Comparison of ENCODE assay signal across 8 cellular contexts in genomic region chr12:69469854-69470188, GRCh38. TPM values are rescaled to one million over a fixed set of nuclear protein-coding genes. Genes with fewer than 3 reads are reported as not detected.
DNase-seq lines count a peak whose midpoint lies in the region; ATAC-seq, FAIRE-seq and TF ChIP-seq lines count a peak whose summit lies in the region.

No MANE protein-coding gene starts in this region.

- peaks cover 57% of the 10 kb centered on the region for H3K4me1 ChIP-seq in HepG2 (ENCODE audit: insufficient read depth, low read length)
- peaks cover 13 to 42% (median 23%) of the 10 kb centered on the region in 4 donors for H3K4me1 ChIP-seq in transverse colon

- no peak for TF ChIP-seq POLR2A in HepG2 (IDR thresholded peaks at IDR 0.05; ENCODE audit: insufficient read depth in 1 of 2, low read depth in 2 of 2, low read length in 2 of 2)
- TF ChIP-seq POLR2A in transverse colon (IDR thresholded peaks at IDR 0.05): no peak

- peak overlapping the region; percentile 93 for H3K9ac ChIP-seq in HepG2 (ENCODE audit: insufficient read depth, low read depth, low read length)

- FAIRE-seq in HepG2 (lab: Jason Lieb, UNC): no peak

- H3K27ac ChIP-seq in angular gyrus (ENCODE audit: low read depth, low read length) (peak overlapping the region; percentile 63), HepG2 (ENCODE audit: extremely low read length, insufficient read depth, low read length) (peak overlapping the region; percentile 95), transverse colon (peak overlapping the region; percentile 92 to 96 (median 93))

- H3K4me2 ChIP-seq in HepG2 (ENCODE audit: low read depth, low read length): peak overlapping the region; percentile 88

- peak overlapping the region; percentile 98 for H3K4me3 Mint-ChIP-seq in activated T-cell treated with anti-CD3 and anti-CD28 coated beads, Interleukin-2, amount 50 U/mL, for 24 hours

- no peak for TF ChIP-seq CTCF in HepG2 (CRISPR knock-in tag; IDR thresholded peaks at IDR 0.05)
- TF ChIP-seq CTCF in transverse colon (IDR thresholded peaks at IDR 0.05): no peak

- TF ChIP-seq EP300 in HepG2 (IDR thresholded peaks at IDR 0.05; ENCODE audit: low read depth in 2 of 2, low read length in 2 of 2): no peak
- no peak for TF ChIP-seq EP300 in HepG2 (CRISPR knock-in tag; IDR thresholded peaks at IDR 0.05; ENCODE audit: borderline replicate concordance)
- no peak for TF ChIP-seq EP300 in transverse colon (IDR thresholded peaks at IDR 0.05; ENCODE audit: low read depth)

- peak; percentile 17 for ATAC-seq in HepG2

- peak overlapping the region; percentile 98 for H3K27ac Mint-ChIP-seq in activated T-cell treated with anti-CD3 and anti-CD28 coated beads, Interleukin-2, amount 50 U/mL, for 24 hours

- peaks cover 14% of the 10 kb centered on the region for H4K20me1 ChIP-seq in HepG2 (ENCODE audit: insufficient read depth, low read length)

- CTCF ChIA-PET in HepG2 (lab: Yijun Ruan, JAX; ENCODE audit: low intra/inter-chr PET ratio, low total read pairs): no interaction called here

- peaks cover 37% of the 10 kb centered on the region for H3K4me1 Mint-ChIP-seq in activated T-cell treated with anti-CD3 and anti-CD28 coated beads, Interleukin-2, amount 50 U/mL, for 24 hours (ENCODE audit: low read depth)

- POLR2A ChIA-PET in HepG2 (lab: Yijun Ruan, JAX): interaction anchor here (1.1 to 3.3 kb wide), 4 partner anchors 11 to 52 kb away, joined by 3 to 10 read pairs (median 6); no protein-coding TSS in a partner anchor

- peaks cover 43% of the 10 kb centered on the region for H3K79me2 ChIP-seq in HepG2 (ENCODE audit: insufficient read depth, low read length)

- H3K27me3 Mint-ChIP-seq in activated T-cell treated with anti-CD3 and anti-CD28 coated beads, Interleukin-2, amount 50 U/mL, for 24 hours: no peaks in the 10 kb centered on the region

- H3K9me3 Mint-ChIP-seq in activated T-cell treated with anti-CD3 and anti-CD28 coated beads, Interleukin-2, amount 50 U/mL, for 24 hours: no peaks in the 10 kb centered on the region

- peaks cover 17% of the 10 kb centered on the region for H3K36me3 Mint-ChIP-seq in activated T-cell treated with anti-CD3 and anti-CD28 coated beads, Interleukin-2, amount 50 U/mL, for 24 hours (ENCODE audit: low read depth)

- intact Hi-C loops in HepG2 (cut with micrococcal nuclease; ENCODE audit: unreplicated experiment): loop anchor here (1.0 to 2.0 kb wide), 3 partner anchors 54 to 101 kb away; no protein-coding TSS in a partner anchor
- intact Hi-C loops in transverse colon (cut with DNase I; ENCODE audit: low total_unique reads): no loop called here

- no TSS peak for BruUV-seq in HepG2 (replicated peaks; lab: Mats Ljungman, UMichigan)

- DNase-seq in activated T-cell treated with anti-CD3 and anti-CD28 coated beads, Interleukin-2, amount 50 U/mL, for 24 hours: no peak
- DNase-seq in activated T-cell treated with anti-CD3 and anti-CD28 coated beads, Interleukin-2, amount 50 U/mL, for 48 hours: no peak
- DNase-seq in HepG2 (ENCODE audit: low spot score) (no peak), transverse colon (no peak), NCI-H510A (lab: John Stamatoyannopoulos, UW) (no peak), COR-L47 (lab: John Stamatoyannopoulos, UW) (no peak), NCI-H1092 (lab: John Stamatoyannopoulos, UW) (no peak)

- in situ Hi-C loops in HepG2 (cut with HindIII; ENCODE audit: extremely low pct_ligation_motif_present, low pct_unique_long_range_greater_than_20kb): loop anchor here (5.0 kb wide), 1 partner anchor 102 kb away; no protein-coding TSS in a partner anchor
- in situ Hi-C loops in transverse colon (cut with MboI; ENCODE audit: low pct_ligation_motif_present in 1 of 4, low pct_unique_long_range_greater_than_20kb in 1 of 4, low sequenced_read_pairs in 3 of 4): no loop called here

- WGBS in HepG2 (ENCODE audit: low lambda C conversion rate): 0% methylated on average over 10 of the region's 10 CpGs
- WGBS in transverse colon (ENCODE audit: low coverage in 1 of 2), 2 donors: 13 to 16% methylated on average over 3 to 10 of the region's 10 CpGs

- H3K9me3 ChIP-seq in HepG2 (ENCODE audit: low read length) (no peaks in the 10 kb centered on the region), transverse colon (no peaks in the 10 kb centered on the region)

- no peaks in the 10 kb centered on the region; a peak in 1 of 5 replicates for H3K27me3 ChIP-seq in HepG2 (ENCODE audit: control insufficient read depth in 1 of 2, insufficient read depth in 2 of 2, low read length in 2 of 2)
- no peaks in the 10 kb centered on the region for H3K27me3 ChIP-seq in transverse colon

- peak overlapping the region; percentile 89 for H2AFZ ChIP-seq in HepG2 (ENCODE audit: low read length)

- TF ChIP-seq RAD21 in HepG2 (CRISPR knock-in tag; IDR thresholded peaks at IDR 0.05): no peak

- H3K4me3 ChIP-seq in HepG2 (replicated peaks in 1 of 3; ENCODE audit: insufficient read depth in 1 of 3, low read depth in 2 of 3, low read length in 3 of 3): peak overlapping the region; percentile 89 to 98 (median 96)
- peak overlapping the region; percentile 95 to 99 (median 96) for H3K4me3 ChIP-seq in transverse colon

- H3K36me3 ChIP-seq in HepG2 (replicated peaks in 1 of 2; ENCODE audit: control insufficient read depth in 1 of 2, insufficient read depth in 2 of 2, low read length in 2 of 2) (no peaks in the 10 kb centered on the region), transverse colon (no peaks in the 10 kb centered on the region)

TF ChIP-seq in HepG2, 621 proteins besides CTCF, POLR2A, EP300 and RAD21:
- TF ChIP-seq ZNF205 (CRISPR knock-in tag; IDR thresholded peaks at IDR 0.05) (peak; percentile 70; the same call in 1 of the 2 replicates), TCF7 (IDR thresholded peaks at IDR 0.05; ENCODE audit: low read depth) (no peak), STAG1 (CRISPR knock-in tag; IDR thresholded peaks at IDR 0.05) (0 out of 2 replicates have a peak, but pooled peaks have one; percentile 11)

RNA-seq across cellular contexts. Expression of gene FRS2, which starts 0.4 kb away (rescaled TPM):
- 16.8 and 31.4 TPM in 2 replicates for total RNA-seq in HepG2 (2016; rRNA removed; fragmentation: Illumina TruSeq; extraction: Trizol)
- total RNA-seq in HepG2 (2016; cell fraction: cytosol; rRNA removed; fragmentation: Illumina TruSeq; extraction: Trizol; ENCODE audit: low read depth): 4.7 and 5.6 TPM in 2 replicates
- total RNA-seq in HepG2 (2016; cell fraction: insoluble cytoplasmic fraction; rRNA removed; fragmentation: Illumina TruSeq; extraction: Trizol): 16.4 and 31.5 TPM in 2 replicates
- 22.4 and 22.5 TPM in 2 replicates for total RNA-seq in HepG2 (2016; cell fraction: membrane; rRNA removed; fragmentation: Illumina TruSeq; extraction: Trizol)
- total RNA-seq in HepG2 (2016; cell fraction: nucleus; rRNA removed; fragmentation: Illumina TruSeq; extraction: Trizol): 28.4 and 31.2 TPM in 2 replicates
- 6.9 and 8.3 TPM in 2 replicates for polyA plus RNA-seq in HepG2 (2011; rRNA removed)
- polyA plus RNA-seq in HepG2 (2011; cell fraction: cytosol; rRNA removed): 4.1 and 5.5 TPM in 2 replicates
- 6.9 and 7.2 TPM in 2 replicates for polyA plus RNA-seq in HepG2 (2011; cell fraction: nucleus; rRNA removed)
- 6.1 and 7.0 TPM in 2 replicates for polyA plus RNA-seq in HepG2 (2012)
- 1.2 TPM in 2 replicates for polyA plus RNA-seq in HepG2 (2016; cell fraction: cytosol; fragmentation: Illumina TruSeq; extraction: Trizol; ENCODE audit: low read depth)
- 14.7 and 15.8 TPM in 2 replicates for polyA plus RNA-seq in HepG2 (2016; cell fraction: insoluble cytoplasmic fraction; fragmentation: Illumina TruSeq; extraction: Trizol; ENCODE audit: low read depth)
- 5.8 and 7.6 TPM in 2 replicates for polyA plus RNA-seq in HepG2 (2016; cell fraction: membrane; fragmentation: Illumina TruSeq; extraction: Trizol; ENCODE audit: low read depth)
- polyA plus RNA-seq in HepG2 (2016; cell fraction: nucleus; fragmentation: Illumina TruSeq; extraction: Trizol; ENCODE audit: insufficient read depth, low read depth): 17.3 and 19.7 TPM in 2 replicates
- 11.2 and 18.2 TPM in 2 replicates for polyA minus RNA-seq in HepG2 (2011; rRNA and poly(A)+ RNA removed; ENCODE audit: low replicate concordance)
- 10.3 and 13.9 TPM in 2 replicates for polyA minus RNA-seq in HepG2 (2011; cell fraction: cytosol; rRNA and poly(A)+ RNA removed)
- polyA minus RNA-seq in HepG2 (2011; cell fraction: nucleus; rRNA and poly(A)+ RNA removed): 43.4 and 53.3 TPM in 2 replicates
- 10 to 100 TPM; 16.7 to 48.6 (median 25.3) TPM for total RNA-seq in transverse colon
